8 cellular contexts compared by ENCODE assay signal in the genomic region with DNA sequence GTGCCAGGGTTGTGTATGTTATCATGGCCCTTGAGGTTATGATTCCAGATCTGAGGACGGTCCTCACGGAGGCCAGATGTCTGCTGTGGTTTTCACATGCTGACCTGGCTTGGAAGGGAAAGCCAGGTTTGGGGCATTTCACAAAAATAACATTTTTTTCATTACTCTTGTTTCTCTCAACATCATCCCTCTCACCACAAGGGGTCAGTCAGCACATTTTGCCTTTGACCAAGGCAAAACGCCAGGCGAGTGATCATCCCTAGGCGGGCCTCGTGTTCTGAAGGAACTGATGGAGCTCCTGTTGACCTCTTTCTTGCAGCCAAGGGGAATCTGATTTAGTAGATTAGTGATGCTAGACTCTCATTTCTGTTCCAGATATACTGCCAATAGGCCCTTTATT.
A peak's percentile ranks its signal among the peaks of the same experiment; 100 is the strongest.
DNase-seq lines count a peak whose midpoint lies in the region; ATAC-seq, FAIRE-seq and TF ChIP-seq lines count a peak whose summit lies in the region.

No MANE protein-coding gene starts in this region.

- H4K20me1 ChIP-seq in Loucy (ENCODE audit: insufficient read depth, low read length, poor library complexity, severe bottlenecking) (no peaks in the 10 kb centered on the region), keratinocyte (ENCODE audit: control insufficient read depth, extremely low read depth, insufficient read depth, low read length) (no peaks in the 10 kb centered on the region)

- H3K9ac ChIP-seq in Loucy (ENCODE audit: low read depth, low read length, poor library complexity, severe bottlenecking) (no peak overlapping the region), keratinocyte (ENCODE audit: control insufficient read depth, extremely low read depth, insufficient read depth, low read length) (no peak overlapping the region)

- peaks cover 4% of the 10 kb centered on the region for H3K27me3 ChIP-seq in A673 (replicated peaks; ENCODE audit: insufficient read depth, low read depth, low read length, poor library complexity)
- H3K27me3 ChIP-seq in GM06990 (replicated peaks; ENCODE audit: control insufficient read depth, insufficient read depth, low read length) = no peaks in the 10 kb centered on the region; the same call in 1 of the 2 replicates
- no peaks in the 10 kb centered on the region for H3K27me3 ChIP-seq in Loucy (ENCODE audit: insufficient read depth, low read length, poor library complexity, severe bottlenecking)
- no peaks in the 10 kb centered on the region for H3K27me3 ChIP-seq in body of pancreas
- H3K27me3 ChIP-seq in keratinocyte (ENCODE audit: control insufficient read depth, extremely low read depth, insufficient read depth, low read length) = no peaks in the 10 kb centered on the region
- H3K27me3 ChIP-seq in testis = no peaks in the 10 kb centered on the region

- H3K4me3 ChIP-seq in A673 (ENCODE audit: low read depth, low read length, poor library complexity, severe bottlenecking) (no peak overlapping the region), GM06990 (replicated peaks; ENCODE audit: low read depth, low read length) (no peak overlapping the region), Loucy (ENCODE audit: low read length, poor library complexity, severe bottlenecking) (no peak overlapping the region), body of pancreas (no peak overlapping the region), keratinocyte (ENCODE audit: control insufficient read depth in 2 of 3, extremely low read depth in 1 of 3, insufficient read depth in 2 of 3, low read depth in 1 of 3, low read length in 3 of 3) (no peak overlapping the region), testis (no peak overlapping the region)

- ATAC-seq in body of pancreas (no peak), GM18909 (IDR thresholded peaks at IDR 0.05; ENCODE audit: poor library complexity, unreplicated experiment) (no peak)

- no peaks in the 10 kb centered on the region for H3K9me3 ChIP-seq in A673 (ENCODE audit: low read depth, low read length, poor library complexity, severe bottlenecking)
- no peaks in the 10 kb centered on the region for H3K9me3 ChIP-seq in Loucy (ENCODE audit: insufficient read depth, low read depth, low read length)
- H3K9me3 ChIP-seq in body of pancreas = no peaks in the 10 kb centered on the region
- no peaks in the 10 kb centered on the region for H3K9me3 ChIP-seq in keratinocyte (ENCODE audit: control insufficient read depth, low read depth, low read length)
- H3K9me3 ChIP-seq in testis = no peaks in the 10 kb centered on the region

- DNase-seq in A673 (ENCODE audit: low spot score) (peak; percentile 57), GM06990 (ENCODE audit: extremely low read depth, insufficient read length) (peak; percentile 12), body of pancreas (peak in 3 of 4 donors; percentile 27 to 51 (median 33)), keratinocyte (ENCODE audit: low read depth, low spot score) (no peak), testis (peak; percentile 69), activated T-cell treated with anti-CD3 and anti-CD28 coated beads for 4 hours (no peak)

- no peaks in the 10 kb centered on the region for H3K4me1 ChIP-seq in A673 (ENCODE audit: insufficient read depth, low read length, poor library complexity, severe bottlenecking)
- peaks cover 6% of the 10 kb centered on the region for H3K4me1 ChIP-seq in Loucy (ENCODE audit: insufficient read depth, low read length, poor library complexity, severe bottlenecking)
- no peaks in the 10 kb centered on the region for H3K4me1 ChIP-seq in body of pancreas
- H3K4me1 ChIP-seq in keratinocyte (ENCODE audit: control insufficient read depth, extremely low read depth, insufficient read depth, low read length) = no peaks in the 10 kb centered on the region
- H3K4me1 ChIP-seq in testis = no peaks in the 10 kb centered on the region

- dilution Hi-C loops in keratinocyte (cut with MboI; ENCODE audit: extremely low pct_ligation_motif_present, low sequenced_read_pairs) = no loop called here

- H3K36me3 ChIP-seq in A673 (ENCODE audit: insufficient read depth, low read length, poor library complexity, severe bottlenecking) (no peaks in the 10 kb centered on the region), GM06990 (ENCODE audit: control insufficient read depth, insufficient read depth, low read length) (no peaks in the 10 kb centered on the region), Loucy (ENCODE audit: insufficient read depth, low read length) (no peaks in the 10 kb centered on the region), body of pancreas (replicated peaks in 1 of 2; ENCODE audit: insufficient read depth in 1 of 2, low read depth in 2 of 2) (no peaks in the 10 kb centered on the region), keratinocyte (ENCODE audit: control insufficient read depth in 2 of 2, extremely low read depth in 1 of 2, insufficient read depth in 2 of 2, low read length in 2 of 2) (no peaks in the 10 kb centered on the region), testis (ENCODE audit: low read depth, missing control alignments) (no peaks in the 10 kb centered on the region)

- POLR2A ChIA-PET in A673 (lab: Charles Lee; ENCODE audit: low non-redundant PET) = interaction anchor here (0.6 kb wide), 1 partner anchor 128 kb away, joined by 3 read pairs; no protein-coding TSS in a partner anchor

- H3K79me2 ChIP-seq in Loucy (ENCODE audit: insufficient read depth, low read length) (no peaks in the 10 kb centered on the region), keratinocyte (ENCODE audit: control insufficient read depth, insufficient read depth, low read length) (no peaks in the 10 kb centered on the region)

- no peaks in the 10 kb centered on the region for H3F3A ChIP-seq in Loucy (ENCODE audit: low read depth)

- no TSS peak for BruUV-seq in A673 (replicated peaks; lab: Mats Ljungman, UMichigan)

- no peaks in the 10 kb centered on the region for H3K9me1 ChIP-seq in keratinocyte (ENCODE audit: control insufficient read depth, extremely low read depth, insufficient read depth, low read length)

- WGBS in body of pancreas, 2 donors = 54 to 72% methylated on average over 6 of the region's 6 CpGs
- WGBS in testis, 2 donors = 50 to 61% methylated on average over 6 of the region's 6 CpGs

- H3K27ac ChIP-seq in A673 (ENCODE audit: low read depth, low read length, poor library complexity, severe bottlenecking) = no peak overlapping the region
- H3K27ac ChIP-seq in body of pancreas = no peak overlapping the region
- H3K27ac ChIP-seq in keratinocyte (ENCODE audit: control insufficient read depth, insufficient read depth, low read length) = no peak overlapping the region
- H3K27ac ChIP-seq in testis = no peak overlapping the region

- TF ChIP-seq POLR2A in body of pancreas (IDR thresholded peaks at IDR 0.05) (no peak), testis (IDR thresholded peaks at IDR 0.05) (no peak)

- no peaks in the 10 kb centered on the region for H3K9me2 ChIP-seq in Loucy (replicated peaks; ENCODE audit: low read depth, low read length)

- no peak for FAIRE-seq in keratinocyte (lab: Jason Lieb, UNC)

- H2AFZ ChIP-seq in Loucy (ENCODE audit: low read length) (no peak overlapping the region), keratinocyte (ENCODE audit: control insufficient read depth, low read length) (no peak overlapping the region)

- TF ChIP-seq CTCF in A673 (conservative IDR thresholded peaks at IDR 0.05; ENCODE audit: low read depth, low read length) = peak; percentile 55
- peak; percentile 68 for TF ChIP-seq CTCF in GM06990 (IDR thresholded peaks at IDR 0.05; ENCODE audit: insufficient read depth, low read length, poor library complexity, severe bottlenecking)
- TF ChIP-seq CTCF in Loucy (conservative IDR thresholded peaks at IDR 0.05; ENCODE audit: low read length) = peak; percentile 58
- TF ChIP-seq CTCF in body of pancreas (IDR thresholded peaks at IDR 0.05) = peak in 6 of 7 experiments; percentile 13 to 35 (median 20)
- peak; percentile 46 to 52 (median 49) for TF ChIP-seq CTCF in keratinocyte (optimal IDR thresholded peaks at IDR 0.05 in 1 of 3, IDR thresholded peaks at IDR 0.05 in 1 of 3, conservative IDR thresholded peaks at IDR 0.05 in 1 of 3; ENCODE audit: extremely low read depth in 1 of 3, insufficient read depth in 2 of 3, low read length in 3 of 3)
- TF ChIP-seq CTCF in testis (IDR thresholded peaks at IDR 0.05) = peak; percentile 23 to 51 (median 29)

- CTCF ChIA-PET in A673 (lab: Charles Lee) = interaction anchor here (1.3 kb wide), 1 partner anchor 84 kb away, joined by 6 read pairs; no protein-coding TSS in a partner anchor

- H3K4me2 ChIP-seq in Loucy (ENCODE audit: low read depth, low read length, poor library complexity, severe bottlenecking) (no peak overlapping the region), keratinocyte (ENCODE audit: control insufficient read depth, extremely low read depth, insufficient read depth, low read depth, low read length) (no peak overlapping the region)

- intact Hi-C loops in A673 (cut with micrococcal nuclease; ENCODE audit: unreplicated experiment) (loop anchor here (2.0 to 10.0 kb wide), 2 partner anchors 136 to 350 kb away; no protein-coding TSS in a partner anchor), body of pancreas (cut with DNase I) (no loop called here), testis (cut with DNase I; ENCODE audit: low total_unique reads) (no loop called here)

Comparison
In these comparisons a context has a peak if more than half of its experiments do, and no peak if none do; other contexts are left out.
1. DNase-seq: peak in A673 (single experiment), GM06990 (single experiment), body of pancreas (3 of 4) and testis (single experiment); none in keratinocyte (single experiment) and activated T-cell treated with anti-CD3 and anti-CD28 coated beads for 4 hours (single experiment).
2. Peak in every context shown above with its lines, with median percentiles within 50 percentile points of each other: CTCF ChIP-seq.